ENCODE assay signal across 10 cellular contexts in the genomic region with DNA sequence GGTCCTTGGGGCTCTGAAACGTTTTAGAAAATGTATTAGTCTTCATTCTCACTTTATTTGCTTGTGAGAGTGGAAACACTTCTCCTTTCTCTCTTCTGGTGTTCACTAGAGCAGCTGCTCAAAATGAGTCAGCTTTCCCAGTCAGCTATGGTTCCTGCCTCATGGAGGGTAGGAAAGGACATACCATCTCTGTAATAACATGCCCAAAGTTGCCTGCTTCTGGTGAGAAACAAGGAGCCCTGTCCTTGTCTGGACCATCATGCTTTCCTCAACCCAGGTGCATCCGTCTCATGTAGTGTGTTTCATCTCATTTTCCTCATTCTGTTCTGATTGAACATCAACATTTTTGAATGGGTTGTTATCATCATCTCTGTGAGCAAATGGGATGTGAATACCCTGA. TPM values are rescaled to one million over a fixed set of nuclear protein-coding genes. Genes with fewer than 3 reads are reported as not detected.
DNase-seq lines count a peak whose midpoint lies in the region; ATAC-seq, FAIRE-seq and TF ChIP-seq lines count a peak whose summit lies in the region.
"Had no signal": no experiment of that assay in that cellular context is flagged by ENCODE, and none has a peak within 500 bp of the region (broad histone marks: within the 10 kb centered on the region; RNA-seq: fewer than 3 reads in every experiment).

No MANE protein-coding gene starts in this region.

- no peak overlapping the region for H3K4me3 Mint-ChIP-seq in MCF 10A (ENCODE audit: unreplicated experiment)

- H3K27me3 ChIP-seq in breast epithelium (no peaks in the 10 kb centered on the region), adipocyte (replicated peaks; ENCODE audit: control insufficient read depth, insufficient read depth, low read length) (no peaks in the 10 kb centered on the region)
- H3K27me3 ChIP-seq: SJSA1 had no signal

- H3K4me1 ChIP-seq in breast epithelium (no peaks in the 10 kb centered on the region), adipocyte (ENCODE audit: control insufficient read depth, insufficient read depth, low read length) (peaks cover 4% of the 10 kb centered on the region)

- H3K9me3 Mint-ChIP-seq in MCF 10A (ENCODE audit: unreplicated experiment): no peaks in the 10 kb centered on the region

- no peaks in the 10 kb centered on the region for H3K27me3 Mint-ChIP-seq in MCF 10A (ENCODE audit: insufficient read depth, unreplicated experiment)

- H3K36me3 ChIP-seq in breast epithelium: no peaks in the 10 kb centered on the region
- no peaks in the 10 kb centered on the region for H3K36me3 ChIP-seq in adipocyte (ENCODE audit: control insufficient read depth, insufficient read depth, low read length, severe bottlenecking)
- H3K36me3 ChIP-seq: SJSA1 had no signal

- no peaks in the 10 kb centered on the region for H3K9me3 ChIP-seq in breast epithelium
- no peaks in the 10 kb centered on the region for H3K9me3 ChIP-seq in adipocyte (ENCODE audit: control insufficient read depth, low read length)
- H3K9me3 ChIP-seq: SJSA1 had no signal

- WGBS in lower leg skin, 2 donors: 21 to 51% methylated on average over 2 of the region's 2 CpGs

- TF ChIP-seq CTCF in MCF 10A (IDR thresholded peaks at IDR 0.05; ENCODE audit: unreplicated experiment) (no peak), breast epithelium (IDR thresholded peaks at IDR 0.05) (no peak), lower leg skin (IDR thresholded peaks at IDR 0.05) (no peak)

- intact Hi-C loops in MCF 10A (cut with micrococcal nuclease) (no loop called here), breast epithelium (cut with DNase I; ENCODE audit: low total_unique reads) (no loop called here), lower leg skin (cut with DNase I; ENCODE audit: low total_unique reads) (no loop called here)

- peaks cover 26% of the 10 kb centered on the region for H3K4me1 Mint-ChIP-seq in MCF 10A (ENCODE audit: insufficient read depth, unreplicated experiment)

- CTCF ChIA-PET in MCF 10A (lab: Yijun Ruan, JAX): no interaction called here

- POLR2A ChIA-PET in MCF 10A (lab: Yijun Ruan, JAX): interaction anchor here (0.6 to 1.5 kb wide), 4 partner anchors 18 to 398 kb away, joined by 4 read pairs; no protein-coding TSS in a partner anchor

- TF ChIP-seq POLR2A in breast epithelium (IDR thresholded peaks at IDR 0.05): no peak
- no peak for TF ChIP-seq POLR2A in lower leg skin (IDR thresholded peaks at IDR 0.05)

- FAIRE-seq in urothelium cell line (lab: Jason Lieb, UNC): no peak

- no peak overlapping the region for H3K4me3 ChIP-seq in breast epithelium
- H3K4me3 ChIP-seq in adipocyte (ENCODE audit: low read length): no peak overlapping the region
- no peak overlapping the region for H3K4me3 ChIP-seq in lower leg skin (ENCODE audit: low read depth, poor library complexity, severe bottlenecking)
- H3K4me3 ChIP-seq: SJSA1 had no signal

- peak; percentile 71 for ATAC-seq in HG03135 (IDR thresholded peaks at IDR 0.05; ENCODE audit: unreplicated experiment)

- H3K27ac Mint-ChIP-seq in MCF 10A (ENCODE audit: low read depth, unreplicated experiment): peak overlapping the region; percentile 70

- no TSS peak for BruUV-seq in MCF 10A (replicated peaks; lab: Mats Ljungman, UMichigan)

- DNase-seq in MCF 10A (ENCODE audit: unreplicated experiment) (peak; percentile 57), breast epithelium (ENCODE audit: low spot score in 2 of 2) (no peak), adipocyte (ENCODE audit: low read depth) (peak; percentile 68), urothelium cell line (ENCODE audit: low spot score) (peak; percentile 40), lower leg skin (ENCODE audit: low spot score in 2 of 2) (no peak), NCI-H1092 treated with DMSO at 0.1 percent for 48 hours (lab: John Stamatoyannopoulos, UW) (no peak), RPMI8226 (no peak)
- DNase-seq: C1 segment of cervical spinal cord had no signal

- no peaks in the 10 kb centered on the region for H3K36me3 Mint-ChIP-seq in MCF 10A (ENCODE audit: insufficient read depth, unreplicated experiment)

- no peak overlapping the region for H3K27ac ChIP-seq in breast epithelium
- H3K27ac ChIP-seq: SJSA1 had no signal

- no peak overlapping the region for H3K9ac ChIP-seq in adipocyte (ENCODE audit: low read length)

RNA-seq across cellular contexts. Expression of gene TINAG, which starts 17.1 kb away (rescaled TPM):
- total RNA-seq in MCF 10A (2022) (not detected in 2 replicates), breast epithelium (not detected), lower leg skin (not detected)
- total RNA-seq: SJSA1 had no signal

Comparison
In these comparisons a context has a peak if more than half of its experiments do, and no peak if none do; other contexts are left out.
1. DNase-seq: peak in MCF 10A (single experiment), adipocyte (single experiment) and urothelium cell line (single experiment); none in breast epithelium (0 of 2), lower leg skin (0 of 2), NCI-H1092 treated with DMSO at 0.1 percent for 48 hours (single experiment) and RPMI8226 (single experiment).